In the genomic region with DNA sequence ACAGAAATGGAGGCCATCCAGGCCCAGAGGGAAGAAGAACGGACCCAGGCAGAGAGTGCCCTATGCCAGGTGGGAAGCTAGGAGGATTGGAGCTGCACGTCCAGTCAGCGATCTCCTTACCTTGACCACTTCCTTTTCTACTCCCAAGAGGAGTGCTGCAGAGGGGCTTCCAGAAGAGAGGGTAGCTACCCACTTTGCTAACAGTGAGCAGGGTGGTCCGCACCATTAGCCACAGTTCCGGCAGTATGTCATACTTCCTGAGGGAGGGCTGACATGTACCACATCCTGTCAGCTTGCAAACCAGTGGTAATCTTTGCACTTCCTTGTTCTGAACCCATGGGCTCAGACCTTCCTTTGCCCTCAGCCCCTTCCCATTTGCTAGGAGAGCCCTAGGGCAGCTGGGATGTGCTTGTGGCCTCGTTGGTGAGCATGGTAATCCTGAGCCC, we compare ENCODE assay signal across 9 cellular contexts. TPM values are rescaled to one million over a fixed set of nuclear protein-coding genes. Genes with fewer than 3 reads are reported as not detected.
A peak's percentile ranks its signal among the peaks of the same experiment; 100 is the strongest.
DNase-seq lines count a peak whose midpoint lies in the region; ATAC-seq, FAIRE-seq and TF ChIP-seq lines count a peak whose summit lies in the region.
"Had no signal": no experiment of that assay in that cellular context is flagged by ENCODE, and none has a peak within 500 bp of the region (broad histone marks: within the 10 kb centered on the region; RNA-seq: fewer than 3 reads in every experiment).

No MANE protein-coding gene starts in this region.

- in situ Hi-C loops in brain microvascular endothelial cell (cut with HindIII; ENCODE audit: low pct_ligation_motif_present, low sequenced_read_pairs): no loop called here

- H3K27me3 Mint-ChIP-seq in type B pancreatic cell: no peaks in the 10 kb centered on the region

- H2AFZ ChIP-seq in endothelial cell of umbilical vein (ENCODE audit: low read depth, low read length): peak overlapping the region; percentile 65

- no peaks in the 10 kb centered on the region for H3K9me3 ChIP-seq in endothelial cell of umbilical vein (replicated peaks; ENCODE audit: control insufficient read depth, insufficient read depth, low read length)

- H3K9me1 ChIP-seq in endothelial cell of umbilical vein (replicated peaks; ENCODE audit: control insufficient read depth, extremely low read depth, insufficient read depth, low read length): no peaks in the 10 kb centered on the region

- H3K4me1 ChIP-seq in endothelial cell of umbilical vein (ENCODE audit: control insufficient read depth, extremely low read depth, insufficient read depth, low read length): peaks cover 8% of the 10 kb centered on the region

- BruUV-seq in endothelial cell of umbilical vein (replicated peaks; lab: Mats Ljungman, UMichigan): no TSS peak

- H3K36me3 ChIP-seq in endothelial cell of umbilical vein (ENCODE audit: control insufficient read depth in 2 of 2, extremely low read depth in 1 of 2, insufficient read depth in 2 of 2, low read length in 2 of 2) (peaks cover 6 to 27% of the 10 kb centered on the region in 2 experiments), brain microvascular endothelial cell (replicated peaks) (peaks cover 45% of the 10 kb centered on the region)

- FAIRE-seq in endothelial cell of umbilical vein (lab: Jason Lieb, UNC): no peak
- FAIRE-seq: TTC549 had no signal

- H3K36me3 Mint-ChIP-seq in type B pancreatic cell: peaks cover 27% of the 10 kb centered on the region

- no peak overlapping the region for H3K4me2 ChIP-seq in endothelial cell of umbilical vein (ENCODE audit: insufficient read depth, low read length)

- no peak overlapping the region for H3K4me3 ChIP-seq in endothelial cell of umbilical vein (replicated peaks in 1 of 3; ENCODE audit: insufficient read depth in 1 of 3, low read depth in 1 of 3, low read length in 3 of 3)
- no peak overlapping the region for H3K4me3 ChIP-seq in brain microvascular endothelial cell (ENCODE audit: low read depth, low read length)

- no peak for TF ChIP-seq POLR2A in endothelial cell of umbilical vein (IDR thresholded peaks at IDR 0.05; ENCODE audit: low read depth, low read length)

- no peaks in the 10 kb centered on the region for H4K20me1 ChIP-seq in endothelial cell of umbilical vein (replicated peaks; ENCODE audit: control insufficient read depth, extremely low read depth, insufficient read depth, low read length)

- no peak overlapping the region for H3K4me3 Mint-ChIP-seq in type B pancreatic cell

- H3K27me3 ChIP-seq in endothelial cell of umbilical vein (ENCODE audit: control insufficient read depth in 2 of 2, insufficient read depth in 2 of 2, low read length in 2 of 2) (no peaks in the 10 kb centered on the region), brain microvascular endothelial cell (replicated peaks) (no peaks in the 10 kb centered on the region)

- POLR2A ChIA-PET in endothelial cell of umbilical vein (lab: Charles Lee): no interaction called here

- DNase-seq in GM19240 (ENCODE audit: insufficient read length, low spot score): peak; percentile 84
- DNase-seq in activated CD4-positive, alpha-beta T cell treated with anti-CD3 and anti-CD28 coated beads for 24 hours (ENCODE audit: low read depth in 2 of 2): peak; percentile 32 to 35
- no peak for DNase-seq in endothelial cell of umbilical vein (ENCODE audit: low read depth, low spot score)
- DNase-seq in stimulated activated CD4-positive, alpha-beta T cell treated with anti-CD3 and anti-CD28 coated beads, TNF-alpha, amount 100 ng/mL, for 1 hour (ENCODE audit: low read depth in 3 of 3, low spot score in 1 of 3): peak; percentile 18 to 33 (median 18)
- DNase-seq in type B pancreatic cell (ENCODE audit: extremely low spot score, unreplicated experiment): no peak
- no peak for DNase-seq in NCI-H1436 (lab: John Stamatoyannopoulos, UW)
- DNase-seq in brain microvascular endothelial cell: no peak

- peak; percentile 93 for ATAC-seq in HG03280 (IDR thresholded peaks at IDR 0.05; ENCODE audit: unreplicated experiment)

- H3K27ac Mint-ChIP-seq in type B pancreatic cell: no peak overlapping the region

- peak overlapping the region; percentile 35 for H3K27ac ChIP-seq in endothelial cell of umbilical vein (ENCODE audit: insufficient read depth, low read depth, low read length)
- no peak overlapping the region for H3K27ac ChIP-seq in brain microvascular endothelial cell

- H3K4me1 Mint-ChIP-seq in type B pancreatic cell (ENCODE audit: unreplicated experiment): no peaks in the 10 kb centered on the region

- dilution Hi-C loops in endothelial cell of umbilical vein (cut with MboI; ENCODE audit: extremely low pct_ligation_motif_present, low sequenced_read_pairs): no loop called here

- CTCF ChIA-PET in endothelial cell of umbilical vein (lab: Charles Lee): interaction anchor here (0.9 to 1.4 kb wide), 3 partner anchors 20 to 128 kb away, joined by 3 to 4 read pairs (median 4); no protein-coding TSS in a partner anchor

- no peak for TF ChIP-seq CTCF in endothelial cell of umbilical vein (IDR thresholded peaks at IDR 0.05; ENCODE audit: extremely low read depth in 1 of 2, insufficient read depth in 1 of 2, low read depth in 1 of 2, low read length in 2 of 2)
- no peak for TF ChIP-seq CTCF in type B pancreatic cell (conservative IDR thresholded peaks at IDR 0.05)
- TF ChIP-seq CTCF in brain microvascular endothelial cell (IDR thresholded peaks at IDR 0.05; ENCODE audit: low read depth, low read length, missing control alignments): no peak

- no peaks in the 10 kb centered on the region for H3K79me2 ChIP-seq in endothelial cell of umbilical vein (ENCODE audit: control insufficient read depth, insufficient read depth, low read length)

- H3K9me3 Mint-ChIP-seq in type B pancreatic cell: no peaks in the 10 kb centered on the region

- no peak overlapping the region for H3K9ac ChIP-seq in endothelial cell of umbilical vein (replicated peaks; ENCODE audit: extremely low read depth, insufficient read depth, low read length)

- intact Hi-C loops in endothelial cell of umbilical vein (cut with micrococcal nuclease): no loop called here

TF ChIP-seq in endothelial cell of umbilical vein, 7 proteins besides CTCF, POLR2A, EP300 and RAD21 (continues in another document):
- TF ChIP-seq JUN (IDR thresholded peaks at IDR 0.05; ENCODE audit: borderline replicate concordance, insufficient read depth, insufficient read length, low read depth) (no peak), FOS (IDR thresholded peaks at IDR 0.05; ENCODE audit: borderline replicate concordance, insufficient read depth, low read length) (no peak), GATA2 (IDR thresholded peaks at IDR 0.05; ENCODE audit: insufficient read depth, insufficient read length, low read depth, low read length) (no peak), MYC (IDR thresholded peaks at IDR 0.05; ENCODE audit: low read depth, low read length) (no peak), POLR2AphosphoS5 (IDR thresholded peaks at IDR 0.05; ENCODE audit: insufficient read depth, low read depth, low read length) (no peak)
- TF ChIP-seq, protein P1, sequence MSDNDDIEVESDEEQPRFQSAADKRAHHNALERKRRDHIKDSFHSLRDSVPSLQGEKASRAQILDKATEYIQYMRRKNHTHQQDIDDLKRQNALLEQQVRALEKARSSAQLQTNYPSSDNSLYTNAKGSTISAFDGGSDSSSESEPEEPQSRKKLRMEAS (IDR thresholded peaks at IDR 0.05; ENCODE audit: insufficient read depth, insufficient read length): no peak

RNA-seq across cellular contexts. Expression of gene CEP250, which starts 35.4 kb away (rescaled TPM):
- total RNA-seq in endothelial cell of umbilical vein (42.0 and 58.9 TPM in 2 replicates), type B pancreatic cell (ENCODE audit: low replicate concordance) (48.7 and 57.1 TPM in 2 replicates)
- polyA plus RNA-seq in endothelial cell of umbilical vein: 3.2 and 5.3 TPM in 2 replicates
- 10.9 and 11.7 TPM in 2 replicates for polyA plus RNA-seq in endothelial cell of umbilical vein (2011; cell fraction: cytosol; rRNA removed)
- polyA plus RNA-seq in endothelial cell of umbilical vein (2011; cell fraction: nucleus; rRNA removed): 36.9 and 43.3 TPM in 2 replicates
- polyA plus RNA-seq in endothelial cell of umbilical vein (2012): 23.7 and 31.8 TPM in 2 replicates
- polyA minus RNA-seq in endothelial cell of umbilical vein: 18.7 and 21.7 TPM in 2 replicates
- 13.5 TPM for polyA minus RNA-seq in endothelial cell of umbilical vein (2011; cell fraction: cytosol; rRNA and poly(A)+ RNA removed)
- 19.2 and 19.6 TPM in 2 replicates for polyA minus RNA-seq in endothelial cell of umbilical vein (2011; cell fraction: nucleus; rRNA and poly(A)+ RNA removed)

RNA-seq across cellular contexts. Expression of gene C20orf173, which starts 38.7 kb away (rescaled TPM):
- total RNA-seq in endothelial cell of umbilical vein: not detected in 2 replicates
- polyA plus RNA-seq in endothelial cell of umbilical vein: not detected in 2 replicates
- not detected in 2 replicates for polyA plus RNA-seq in endothelial cell of umbilical vein (2011; cell fraction: cytosol; rRNA removed)
- not detected in 2 replicates for polyA plus RNA-seq in endothelial cell of umbilical vein (2011; cell fraction: nucleus; rRNA removed)
- not detected in 2 replicates for polyA plus RNA-seq in endothelial cell of umbilical vein (2012)
- polyA minus RNA-seq in endothelial cell of umbilical vein: not detected in 2 replicates
- not detected for polyA minus RNA-seq in endothelial cell of umbilical vein (2011; cell fraction: cytosol; rRNA and poly(A)+ RNA removed)
- not detected in 2 replicates for polyA minus RNA-seq in endothelial cell of umbilical vein (2011; cell fraction: nucleus; rRNA and poly(A)+ RNA removed)
- total RNA-seq in type B pancreatic cell (ENCODE audit: low replicate concordance): not detected in 2 replicates

RNA-seq across cellular contexts. Expression of gene ERGIC3, which starts 51.1 kb away (rescaled TPM):
- 202 and 203 TPM in 2 replicates for total RNA-seq in endothelial cell of umbilical vein
- polyA plus RNA-seq in endothelial cell of umbilical vein: 419 and 481 TPM in 2 replicates
- 477 and 497 TPM in 2 replicates for polyA plus RNA-seq in endothelial cell of umbilical vein (2011; cell fraction: cytosol; rRNA removed)
- 351 and 359 TPM in 2 replicates for polyA plus RNA-seq in endothelial cell of umbilical vein (2011; cell fraction: nucleus; rRNA removed)
- polyA plus RNA-seq in endothelial cell of umbilical vein (2012): 257 and 321 TPM in 2 replicates
- 266 and 298 TPM in 2 replicates for polyA minus RNA-seq in endothelial cell of umbilical vein
- 139 TPM for polyA minus RNA-seq in endothelial cell of umbilical vein (2011; cell fraction: cytosol; rRNA and poly(A)+ RNA removed)
- polyA minus RNA-seq in endothelial cell of umbilical vein (2011; cell fraction: nucleus; rRNA and poly(A)+ RNA removed): 59.9 and 70.6 TPM in 2 replicates
- total RNA-seq in type B pancreatic cell (ENCODE audit: low replicate concordance): 264 and 288 TPM in 2 replicates

RNA-seq across cellular contexts. Expression of gene GDF5, which starts 52.7 kb away (rescaled TPM):
- total RNA-seq in endothelial cell of umbilical vein: 0.18 TPM in 1 of 2 replicates, not detected in the other
- 0.14 and 0.21 TPM in 2 replicates for polyA plus RNA-seq in endothelial cell of umbilical vein
- polyA plus RNA-seq in endothelial cell of umbilical vein (2011; cell fraction: cytosol; rRNA removed): 0.10 and 0.13 TPM in 2 replicates
- 0.10 TPM in 1 of 2 replicates, not detected in the other for polyA plus RNA-seq in endothelial cell of umbilical vein (2011; cell fraction: nucleus; rRNA removed)
- 0.09 TPM in 1 of 2 replicates, not detected in the other for polyA plus RNA-seq in endothelial cell of umbilical vein (2012)
- polyA minus RNA-seq in endothelial cell of umbilical vein: 0.13 and 0.92 TPM in 2 replicates
- not detected for polyA minus RNA-seq in endothelial cell of umbilical vein (2011; cell fraction: cytosol; rRNA and poly(A)+ RNA removed)
- not detected in 2 replicates for polyA minus RNA-seq in endothelial cell of umbilical vein (2011; cell fraction: nucleus; rRNA and poly(A)+ RNA removed)
- 1.3 TPM in 1 of 2 replicates, not detected in the other for total RNA-seq in type B pancreatic cell (ENCODE audit: low replicate concordance)

Comparison
In these comparisons a context has a peak if more than half of its experiments do, and no peak if none do; other contexts are left out.
1. DNase-seq: peak in GM19240 (single experiment), activated CD4-positive, alpha-beta T cell treated with anti-CD3 and anti-CD28 coated beads for 24 hours (2 of 2) and stimulated activated CD4-positive, alpha-beta T cell treated with anti-CD3 and anti-CD28 coated beads, TNF-alpha, amount 100 ng/mL, for 1 hour (3 of 3); none in endothelial cell of umbilical vein (single experiment), type B pancreatic cell (single experiment), NCI-H1436 (single experiment) and brain microvascular endothelial cell (single experiment).